ENCODE assay signal across 8 cellular contexts in genomic region chr16:21101631-21102420, GRCh38. TPM values are rescaled to one million over a fixed set of nuclear protein-coding genes. Genes with fewer than 3 reads are reported as not detected.
A peak's percentile ranks its signal among the peaks of the same experiment; 100 is the strongest.
DNase-seq lines count a peak whose midpoint lies in the region; ATAC-seq and TF ChIP-seq lines count a peak whose summit lies in the region.

No MANE protein-coding gene starts in this region.

- H3K27me3 ChIP-seq in MG63 = no peaks in the 10 kb centered on the region

- intact Hi-C loops in mucosa of descending colon (cut with DNase I, micrococcal nuclease) = no loop called here

- H3K4me3 ChIP-seq in MG63 = no peak overlapping the region
- H3K4me3 ChIP-seq in mucosa of descending colon = no peak overlapping the region

- no peak for TF ChIP-seq CTCF in mucosa of descending colon (IDR thresholded peaks at IDR 0.05)

- H3K36me3 ChIP-seq in MG63 = no peaks in the 10 kb centered on the region
- no peaks in the 10 kb centered on the region for H3K36me3 ChIP-seq in mucosa of descending colon (ENCODE audit: low read depth)

- H3K4me1 ChIP-seq in mucosa of descending colon (ENCODE audit: low read depth) = no peaks in the 10 kb centered on the region

- peak; percentile 7 for DNase-seq in EL
- DNase-seq in MG63 = peak; percentile 40
- peak; percentile 31 for DNase-seq in astrocyte of the hippocampus (ENCODE audit: low read depth, low spot score)
- peak in 1 of 3 donors; percentile 25 for DNase-seq in mucosa of descending colon
- DNase-seq in activated CD4-positive, CD25-positive, alpha-beta regulatory T cell treated with anti-CD3 and anti-CD28 coated beads, Interleukin-2, amount 50 U/mL, for 72 hours = no peak

- H3K9me3 ChIP-seq in MG63 (no peaks in the 10 kb centered on the region), mucosa of descending colon (no peaks in the 10 kb centered on the region)

- ATAC-seq in mucosa of descending colon = peak; percentile 37
- no peak for ATAC-seq in GM18867 (IDR thresholded peaks at IDR 0.05; ENCODE audit: unreplicated experiment)
- no peak for ATAC-seq in GM19455 (IDR thresholded peaks at IDR 0.05; ENCODE audit: unreplicated experiment)
- no peak for ATAC-seq in GM21447 (IDR thresholded peaks at IDR 0.05; ENCODE audit: unreplicated experiment)

RNA-seq across cellular contexts. Expression of gene DNAH3, which starts 48.8 kb away (rescaled TPM):
- not detected in 2 replicates for total RNA-seq in MG63 (2014; rRNA removed; shearing (Covaris generic); ENCODE audit: low replicate concordance)
- 1 to 10 TPM; 2.2 to 6.4 (median 2.9) TPM for total RNA-seq in mucosa of descending colon

RNA-seq across cellular contexts. Expression of gene LDAF1, which starts 56.6 kb away (rescaled TPM):
- total RNA-seq in MG63 (2014; rRNA removed; shearing (Covaris generic); ENCODE audit: low replicate concordance) = 24.3 and 40.6 TPM in 2 replicates
- total RNA-seq in mucosa of descending colon = 10 to 100 TPM; 34.3 to 66.6 (median 37.5) TPM
